In genomic region chr3:16264174-16264707, GRCh38 we compare ENCODE assay signal across 8 cellular contexts. TPM values are rescaled to one million over a fixed set of nuclear protein-coding genes. Genes with fewer than 3 reads are reported as not detected.
DNase-seq lines count a peak whose midpoint lies in the region; ATAC-seq, FAIRE-seq and TF ChIP-seq lines count a peak whose summit lies in the region.

No MANE protein-coding gene starts in this region.

- peaks cover 20% of the 10 kb centered on the region for H3K4me1 Mint-ChIP-seq in activated T-helper 2 cell treated with anti-CD3 and anti-CD28 coated beads, Interferon-gamma antibody, Interleukin-2, Interleukin-4, amounts not matched to agents 10 μg/mL and 5 μg/mL and 100 μg/mL, durations not matched to agents 14 hours and 24 hours and 36 hours (ENCODE audit: low read depth)

- in situ Hi-C loops in ACHN (cut with HindIII; ENCODE audit: low pct_ligation_motif_present, low pct_unique_long_range_greater_than_20kb, low sequenced_read_pairs): loop anchor here (25.0 kb wide), 1 partner anchor 273 kb away; no protein-coding TSS in a partner anchor

- peaks cover 67% of the 10 kb centered on the region for H3K79me2 ChIP-seq in DOHH2 (ENCODE audit: control insufficient read depth, low read length)

- H3K9me2 ChIP-seq in DOHH2 (replicated peaks; ENCODE audit: control insufficient read depth, low read length): no peaks in the 10 kb centered on the region

- H3K9ac ChIP-seq in kidney (ENCODE audit: low read length in 2 of 2): peak overlapping the region; percentile 84 to 92

- peak; percentile 0 for ATAC-seq in HG02884 (IDR thresholded peaks at IDR 0.05; ENCODE audit: unreplicated experiment)
- no peak for ATAC-seq in thoracic aorta (ENCODE audit: insufficient number of reproducible peaks, low FRiP score, low read depth)

- no peak for FAIRE-seq in kidney (lab: Jason Lieb, UNC)

- H3K27ac ChIP-seq in DOHH2 (ENCODE audit: low read depth, low read length): peak overlapping the region; percentile 36; the same call in 1 of the 2 replicates
- H3K27ac ChIP-seq in kidney (ENCODE audit: low read depth in 2 of 2, low read length in 2 of 2): peak overlapping the region; percentile 62 to 84
- H3K27ac ChIP-seq in thoracic aorta: peak overlapping the region; percentile 87 to 88

- H3K9me3 Mint-ChIP-seq in activated T-helper 2 cell treated with anti-CD3 and anti-CD28 coated beads, Interferon-gamma antibody, Interleukin-2, Interleukin-4, amounts not matched to agents 10 μg/mL and 5 μg/mL and 100 μg/mL, durations not matched to agents 14 hours and 24 hours and 36 hours: no peaks in the 10 kb centered on the region

- H3K27me3 ChIP-seq in DOHH2 (ENCODE audit: control insufficient read depth, low read length) (no peaks in the 10 kb centered on the region), thoracic aorta (replicated peaks; ENCODE audit: insufficient read depth) (no peaks in the 10 kb centered on the region)

- H3K27ac Mint-ChIP-seq in activated T-helper 2 cell treated with anti-CD3 and anti-CD28 coated beads, Interferon-gamma antibody, Interleukin-2, Interleukin-4, amounts not matched to agents 10 μg/mL and 5 μg/mL and 100 μg/mL, durations not matched to agents 14 hours and 24 hours and 36 hours: peak overlapping the region; percentile 95

- intact Hi-C loops in activated T-helper 2 cell treated with anti-CD3 and anti-CD28 coated beads, Interferon-gamma antibody, Interleukin-2, Interleukin-4, amounts not matched to agents 10 μg/mL and 5 μg/mL and 100 μg/mL, durations not matched to agents 14 hours and 24 hours and 36 hours (cut with micrococcal nuclease): loop anchor here (2.0 kb wide), 3 partner anchors 45 to 333 kb away; partner anchors contain the start of gene RFTN1
- intact Hi-C loops in kidney (cut with DNase I): no loop called here

- H3K36me3 Mint-ChIP-seq in activated T-helper 2 cell treated with anti-CD3 and anti-CD28 coated beads, Interferon-gamma antibody, Interleukin-2, Interleukin-4, amounts not matched to agents 10 μg/mL and 5 μg/mL and 100 μg/mL, durations not matched to agents 14 hours and 24 hours and 36 hours (ENCODE audit: low read depth): peaks cover 6% of the 10 kb centered on the region

- no peaks in the 10 kb centered on the region for H4K20me1 ChIP-seq in DOHH2 (ENCODE audit: control insufficient read depth, insufficient read depth, low read depth, low read length)

- H3K4me1 ChIP-seq in DOHH2 (ENCODE audit: control insufficient read depth, low read length): peaks cover 35% of the 10 kb centered on the region
- H3K4me1 ChIP-seq in kidney (ENCODE audit: control insufficient read depth in 1 of 2, insufficient read depth in 1 of 2, low read depth in 1 of 2, low read length in 2 of 2): peaks cover 3 to 5% of the 10 kb centered on the region in 2 donors
- peaks cover 16 to 30% of the 10 kb centered on the region in 2 donors for H3K4me1 ChIP-seq in thoracic aorta (ENCODE audit: control insufficient read depth in 1 of 2, low read depth in 2 of 2)

- peak overlapping the region; percentile 97 for H3K4me2 ChIP-seq in DOHH2 (ENCODE audit: low read length)

- H3K27me3 Mint-ChIP-seq in activated T-helper 2 cell treated with anti-CD3 and anti-CD28 coated beads, Interferon-gamma antibody, Interleukin-2, Interleukin-4, amounts not matched to agents 10 μg/mL and 5 μg/mL and 100 μg/mL, durations not matched to agents 14 hours and 24 hours and 36 hours (ENCODE audit: low read depth): no peaks in the 10 kb centered on the region

- TF ChIP-seq CTCF in DOHH2 (IDR thresholded peaks at IDR 0.05; ENCODE audit: low read depth, low read length, poor library complexity, severe bottlenecking) (no peak), kidney (IDR thresholded peaks at IDR 0.05; ENCODE audit: borderline replicate concordance, extremely low read depth, insufficient read depth) (no peak), thoracic aorta (IDR thresholded peaks at IDR 0.05) (no peak)

- H3K4me3 ChIP-seq in DOHH2 (ENCODE audit: low read length): peak overlapping the region; percentile 94
- peak overlapping the region; percentile 95 to 99 for H3K4me3 ChIP-seq in kidney (ENCODE audit: low read length in 2 of 2)
- peak overlapping the region; percentile 88 for H3K4me3 ChIP-seq in thoracic aorta

- no peak for DNase-seq in activated T-helper 2 cell treated with anti-CD3 and anti-CD28 coated beads, Interferon-gamma antibody, Interleukin-2, Interleukin-4, amounts not matched to agents 10 μg/mL and 5 μg/mL and 100 μg/mL, durations not matched to agents 14 hours and 24 hours and 36 hours (ENCODE audit: low spot score)
- DNase-seq in kidney (no peak), thoracic aorta (ENCODE audit: low spot score) (no peak), EL (no peak), ACHN (no peak)
- no peak for DNase-seq in stimulated activated CD8-positive, alpha-beta memory T cell treated with anti-CD3 and anti-CD28 coated beads, Interleukin-4, amount 100 ng/mL, for 48 hours

- H3K4me3 Mint-ChIP-seq in activated T-helper 2 cell treated with anti-CD3 and anti-CD28 coated beads, Interferon-gamma antibody, Interleukin-2, Interleukin-4, amounts not matched to agents 10 μg/mL and 5 μg/mL and 100 μg/mL, durations not matched to agents 14 hours and 24 hours and 36 hours (ENCODE audit: low read depth): peak overlapping the region; percentile 96

- H3F3A ChIP-seq in DOHH2 (ENCODE audit: control insufficient read depth, insufficient read depth): no peaks in the 10 kb centered on the region

- H3K36me3 ChIP-seq in DOHH2 (ENCODE audit: control insufficient read depth, low read length) (peaks cover 25% of the 10 kb centered on the region), kidney (ENCODE audit: control insufficient read depth in 1 of 2, insufficient read depth in 2 of 2, low read length in 2 of 2) (peaks cover 4 to 8% of the 10 kb centered on the region in 2 donors), thoracic aorta (peaks cover 6% of the 10 kb centered on the region)

- H3K9me3 ChIP-seq in DOHH2 (ENCODE audit: control insufficient read depth, insufficient read depth, low read length) (no peaks in the 10 kb centered on the region), kidney (ENCODE audit: control insufficient read depth in 1 of 2, low read length in 2 of 2) (no peaks in the 10 kb centered on the region), thoracic aorta (no peaks in the 10 kb centered on the region)

RNA-seq across cellular contexts. Expression of gene DPH3, which starts 0.5 kb away (rescaled TPM):
- total RNA-seq in activated T-helper 2 cell treated with anti-CD3 and anti-CD28 coated beads, Interferon-gamma antibody, Interleukin-2, Interleukin-4, amounts not matched to agents 10 μg/mL and 5 μg/mL and 100 μg/mL, durations not matched to agents 14 hours and 24 hours and 36 hours: 22.7 and 23.1 TPM in 2 replicates
- total RNA-seq in kidney (19.3 TPM), thoracic aorta (10 to 100 TPM; 14.4 to 29.3 TPM)
- polyA plus RNA-seq in kidney (ENCODE audit: insufficient read depth, low read depth, low replicate concordance): 16.3 TPM

RNA-seq across cellular contexts. Expression of gene OXNAD1, which starts 0.8 kb away (rescaled TPM):
- total RNA-seq in activated T-helper 2 cell treated with anti-CD3 and anti-CD28 coated beads, Interferon-gamma antibody, Interleukin-2, Interleukin-4, amounts not matched to agents 10 μg/mL and 5 μg/mL and 100 μg/mL, durations not matched to agents 14 hours and 24 hours and 36 hours: 18.7 and 20.5 TPM in 2 replicates
- total RNA-seq in kidney: 17.3 TPM
- polyA plus RNA-seq in kidney (ENCODE audit: insufficient read depth, low read depth, low replicate concordance): 12.7 TPM
- total RNA-seq in thoracic aorta: 1 to 10 TPM; 6.8 to 7.9 TPM

Comparison
In these comparisons a context has a peak if more than half of its experiments do, and no peak if none do; other contexts are left out.
1. H3K27ac ChIP-seq: peak in every context shown above with its lines; median percentile 88 in thoracic aorta; 73 in kidney; 36 in DOHH2.